24 cellular contexts compared by ENCODE assay signal in the genomic region with DNA sequence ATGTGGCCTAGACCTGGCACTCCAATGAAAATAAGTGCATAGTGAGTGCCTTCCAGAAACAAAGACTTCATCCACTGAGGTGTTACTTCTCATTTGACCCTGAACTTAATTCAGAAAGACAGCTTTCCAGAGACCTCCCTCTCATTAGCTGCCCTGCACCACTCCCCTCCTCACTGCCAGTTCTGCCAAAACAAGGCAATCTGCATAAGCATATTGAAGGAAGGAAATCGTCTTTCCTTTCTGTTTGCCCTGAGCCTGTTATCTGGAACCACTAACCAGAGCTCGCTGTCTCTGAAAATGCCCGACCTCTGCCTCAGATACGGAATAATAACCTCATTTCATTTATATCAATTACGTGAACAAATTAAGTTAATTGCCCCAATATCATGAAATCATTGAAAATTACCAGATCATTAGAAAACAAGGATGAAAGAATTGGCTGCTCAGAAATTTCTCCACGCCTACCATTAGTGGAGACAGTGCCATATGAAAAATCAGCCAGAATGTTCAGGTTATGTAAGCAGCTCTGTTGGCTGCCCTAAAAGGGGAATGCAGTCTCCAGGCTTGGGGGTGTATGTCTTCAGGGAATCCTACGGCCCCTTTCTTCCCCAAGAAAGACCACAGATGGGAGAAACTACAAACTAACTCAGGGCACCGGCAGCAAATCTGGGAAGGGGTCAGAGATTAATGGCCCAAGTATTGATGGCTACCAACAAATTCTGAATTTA.
DNase-seq lines count a peak whose midpoint lies in the region; TF ChIP-seq lines count a peak whose summit lies in the region.
"Had no signal": no experiment of that assay in that cellular context is flagged by ENCODE, and none has a peak within 500 bp of the region (broad histone marks: within the 10 kb centered on the region; RNA-seq: fewer than 3 reads in every experiment).

No MANE protein-coding gene starts in this region.

- WGBS in prostate gland, result 76% methylated on average over 8 of the region's 8 CpGs

- H3K27ac ChIP-seq in MM.1S (ENCODE audit: low read length) (no peak overlapping the region), caudate nucleus (ENCODE audit: low read depth, low read length) (peak overlapping the region; percentile 32), prostate gland (no peak overlapping the region), substantia nigra (ENCODE audit: low read depth, low read length, poor library complexity, severe bottlenecking) (no peak overlapping the region)
- H3K27ac ChIP-seq: body of pancreas, gastrocnemius medialis, hepatocyte, parathyroid adenoma, tibial nerve had no signal

- TF ChIP-seq POLR2A in prostate gland (IDR thresholded peaks at IDR 0.05), result no peak

- no peak for TF ChIP-seq CTCF in MM.1S (IDR thresholded peaks at IDR 0.05; ENCODE audit: low read length)
- TF ChIP-seq CTCF in prostate gland (IDR thresholded peaks at IDR 0.05), result no peak

- peak overlapping the region; percentile 13; the same call in 1 of the 2 replicates for H3K4me2 ChIP-seq in MM.1S (ENCODE audit: low read depth, low read length)
- H3K4me2 ChIP-seq: hepatocyte had no signal

- no peak overlapping the region for H3K9ac ChIP-seq in MM.1S (ENCODE audit: low read length)
- H3K9ac ChIP-seq: parathyroid adenoma had no signal

- H3K4me3 ChIP-seq in MM.1S (ENCODE audit: low read length), result no peak overlapping the region
- H3K4me3 ChIP-seq in prostate gland, result no peak overlapping the region
- H3K4me3 ChIP-seq: body of pancreas, gastrocnemius medialis, hepatocyte, MG63, tibial nerve had no signal

- no peaks in the 10 kb centered on the region for H3K36me3 ChIP-seq in MM.1S (replicated peaks; ENCODE audit: insufficient read depth, low read length)
- no peaks in the 10 kb centered on the region for H3K36me3 ChIP-seq in prostate gland
- H3K36me3 ChIP-seq: gastrocnemius medialis, MG63, tibial nerve had no signal

- H3F3A ChIP-seq in MM.1S (ENCODE audit: insufficient read depth, low read length), result no peaks in the 10 kb centered on the region

- DNase-seq in Ammon's horn (ENCODE audit: low spot score), result peak; percentile 27
- no peak for DNase-seq in MM.1S
- peak in 5 of 61 donors; percentile 9 to 59 (median 16) for DNase-seq in caudate nucleus (lab: John Stamatoyannopoulos, UW)
- DNase-seq in lung microvascular endothelial cell (ENCODE audit: low read depth in 2 of 2), result peak; percentile 50 to 71
- no peak for DNase-seq in prostate gland (ENCODE audit: low spot score)
- no peak for DNase-seq in NCI-H774 (lab: John Stamatoyannopoulos, UW)
- DNase-seq in NCI-H2081 treated with DMSO at 0.1 percent for 48 hours (lab: John Stamatoyannopoulos, UW), result no peak
- no peak for DNase-seq in substantia nigra (lab: John Stamatoyannopoulos, UW)
- DNase-seq: activated CD4-positive, alpha-beta T cell treated with anti-CD3 and anti-CD28 coated beads, Interleukin-2, amount 10 ng/mL, durations not matched to agents 7 days and 5 days; activated naive CD4-positive, alpha-beta T cell treated with Interleukin-2 at 50 U/mL for 16 hours; body of pancreas; CD8-positive, alpha-beta memory T cell; gastrocnemius medialis; H9; left cardiac atrium; MG63; NCI-H1436 treated with DMSO at 0.1 percent for 48 hours; NCI-H2107; NCI-H748 treated with DMSO at 0.1 percent for 48 hours; stimulated activated naive CD8-positive, alpha-beta T cell treated with anti-CD3 and anti-CD28 coated beads, Interleukin-15, Interleukin-2, amounts not matched to agents 100 U/mL and 50 U/mL, for 24 hours; T-helper 2 cell had no signal

- H3K4me1 ChIP-seq in MM.1S (ENCODE audit: low read length), result peaks cover 8% of the 10 kb centered on the region; the same call in 1 of the 2 replicates
- no peaks in the 10 kb centered on the region for H3K4me1 ChIP-seq in prostate gland (replicated peaks)
- H3K4me1 ChIP-seq: body of pancreas, gastrocnemius medialis, parathyroid adenoma had no signal

- H3K9me3 ChIP-seq in MM.1S (replicated peaks; ENCODE audit: insufficient read depth, low read length), result no peaks in the 10 kb centered on the region
- H3K9me3 ChIP-seq in prostate gland, result no peaks in the 10 kb centered on the region
- H3K9me3 ChIP-seq: body of pancreas, gastrocnemius medialis, MG63, tibial nerve had no signal

- no peak overlapping the region for H2AFZ ChIP-seq in MM.1S (ENCODE audit: low read length)
- H2AFZ ChIP-seq: hepatocyte, parathyroid adenoma had no signal

- intact Hi-C loops in prostate gland (cut with DNase I), result no loop called here

- H3K27me3 ChIP-seq in MM.1S (replicated peaks; ENCODE audit: insufficient read depth, low read length) (peaks cover 21% of the 10 kb centered on the region), prostate gland (replicated peaks; ENCODE audit: insufficient read depth) (no peaks in the 10 kb centered on the region)
- H3K27me3 ChIP-seq: body of pancreas, hepatocyte, MG63, tibial nerve had no signal

- H3K9me2 ChIP-seq in MM.1S (replicated peaks; ENCODE audit: insufficient read depth, low read length), result no peaks in the 10 kb centered on the region

- H4K20me1 ChIP-seq in MM.1S (ENCODE audit: insufficient read depth, low read length), result no peaks in the 10 kb centered on the region

- no peaks in the 10 kb centered on the region for H3K79me2 ChIP-seq in MM.1S (ENCODE audit: low read length)
- H3K79me2 ChIP-seq: hepatocyte, parathyroid adenoma had no signal

Comparison
In these comparisons a context has a peak if more than half of its experiments do, and no peak if none do; other contexts are left out.
1. DNase-seq: peak in Ammon's horn (single experiment) and lung microvascular endothelial cell (2 of 2); none in MM.1S (single experiment), prostate gland (single experiment), NCI-H774 (single experiment), NCI-H2081 treated with DMSO at 0.1 percent for 48 hours (single experiment) and substantia nigra (0 of 49).